In genomic region chr21:25361097-25361496, GRCh38 we compare ENCODE assay signal across 21 cellular contexts.
"Had no signal": no experiment of that assay in that cellular context is flagged by ENCODE, and none has a peak within 500 bp of the region (broad histone marks: within the 10 kb centered on the region; RNA-seq: fewer than 3 reads in every experiment).

No MANE protein-coding gene starts in this region.

- H3K36me3 ChIP-seq: brain microvascular endothelial cell, cardiac muscle cell, colonic mucosa, SJSA1 had no signal

- DNase-seq: activated CD4-positive, alpha-beta T cell treated with anti-CD3 and anti-CD28 coated beads, Interleukin-2, amount 10 ng/mL, durations not matched to agents 7 days and 5 days; activated CD4-positive, alpha-beta T cell treated with anti-CD3 and anti-CD28 coated beads, Interleukin-2, amount 50 U/mL, for 48 hours; activated CD8-positive, alpha-beta T cell treated with anti-CD3 and anti-CD28 coated beads, Interleukin-2, amount 10 ng/mL, durations not matched to agents 7 days and 5 days; activated gamma-delta T cell; activated naive CD4-positive, alpha-beta T cell treated with Interleukin-2 at 50 U/mL for 16 hours; activated T-cell treated with anti-CD3 and anti-CD28 coated beads, Interleukin-2, amount 50 U/mL, for 24 hours; amniotic stem cell; aorta; brain microvascular endothelial cell; colonic mucosa; MM.1S; NCI-H1092; NCI-H1436 treated with DMSO at 0.1 percent for 48 hours; NCI-H1930; NCI-H345; NCI-H526; SHP77 treated with DMSO at 0.1 percent for 48 hours; SK-N-SH had no signal

- H3K27me3 ChIP-seq: brain microvascular endothelial cell, cardiac muscle cell, colonic mucosa, SJSA1 had no signal

- H3K9me3 ChIP-seq: colonic mucosa, SJSA1, SK-N-SH had no signal

- H3K4me3 ChIP-seq: cardiac muscle cell, colonic mucosa, SJSA1 had no signal

- H3K9ac ChIP-seq: KMS-11, SK-N-SH had no signal

- H3K27ac ChIP-seq: brain microvascular endothelial cell, cardiac muscle cell, colonic mucosa, KMS-11, SJSA1 had no signal

- H3K4me1 ChIP-seq: colonic mucosa, SJSA1 had no signal

- H3K4me2 ChIP-seq: KMS-11, SK-N-SH had no signal

- H3K9me2 ChIP-seq: SK-N-SH had no signal
